28 cellular contexts compared by ENCODE assay signal in the genomic region with DNA sequence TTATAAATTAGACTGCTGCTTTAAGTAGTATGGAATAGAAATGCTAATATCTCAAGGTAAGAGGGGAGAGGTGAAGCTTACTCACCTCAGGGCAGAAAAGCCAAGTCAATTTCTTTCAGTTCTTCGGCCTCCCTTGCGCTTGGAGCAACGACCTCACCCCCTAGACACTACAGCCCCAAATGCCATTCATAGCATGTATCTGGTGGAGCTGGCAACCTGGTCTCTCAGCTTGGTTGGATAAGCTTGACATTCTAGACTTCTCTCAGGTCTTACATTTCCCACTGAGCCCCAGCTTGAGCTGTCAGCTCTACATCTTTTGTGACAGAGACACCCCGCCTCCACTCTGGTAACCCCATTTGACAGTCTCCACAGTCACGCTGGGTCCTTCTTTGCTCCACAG.
"Had no signal": no experiment of that assay in that cellular context is flagged by ENCODE, and none has a peak within 500 bp of the region (broad histone marks: within the 10 kb centered on the region; RNA-seq: fewer than 3 reads in every experiment).

No MANE protein-coding gene starts in this region.

- H3K27ac Mint-ChIP-seq: activated CD4-positive, alpha-beta memory T cell treated with anti-CD3 and anti-CD28 coated beads for 36 hours; activated CD4-positive, alpha-beta T cell treated with anti-CD3 and anti-CD28 coated beads, Interleukin-2, amount 10 ng/mL, durations not matched to agents 7 days and 5 days; activated naive CD4-positive, alpha-beta T cell treated with anti-CD3 and anti-CD28 coated beads for 36 hours; activated naive CD8-positive, alpha-beta T cell; activated T-helper 17 cell treated with anti-CD3 and anti-CD28 coated beads, Interleukin-2, amount 50 U/mL, for 72 hours; T-cell had no signal

- H3K9me3 Mint-ChIP-seq: activated CD4-positive, alpha-beta memory T cell treated with anti-CD3 and anti-CD28 coated beads for 36 hours had no signal

- H3K36me3 Mint-ChIP-seq: activated CD4-positive, alpha-beta memory T cell treated with anti-CD3 and anti-CD28 coated beads for 36 hours; activated naive CD8-positive, alpha-beta T cell; T-cell had no signal

- H3K4me1 Mint-ChIP-seq: activated CD4-positive, alpha-beta T cell treated with anti-CD3 and anti-CD28 coated beads, Interleukin-2, amount 10 ng/mL, durations not matched to agents 7 days and 5 days; activated T-helper 17 cell treated with anti-CD3 and anti-CD28 coated beads, Interleukin-2, amount 50 U/mL, for 72 hours; T-cell had no signal

- H3K4me2 ChIP-seq: KMS-11 had no signal

- FAIRE-seq: TTC549 had no signal

- H3K27ac ChIP-seq: brain microvascular endothelial cell, KMS-11, SK-N-MC, VCaP had no signal

- H3K9ac ChIP-seq: KMS-11 had no signal

- H3K4me3 ChIP-seq: SK-N-MC had no signal

- H3K27me3 ChIP-seq: brain microvascular endothelial cell had no signal

- H3K4me3 Mint-ChIP-seq: activated CD4-positive, alpha-beta memory T cell treated with anti-CD3 and anti-CD28 coated beads for 36 hours; activated CD4-positive, alpha-beta T cell treated with anti-CD3 and anti-CD28 coated beads, Interleukin-2, amount 10 ng/mL, durations not matched to agents 7 days and 5 days; activated naive CD4-positive, alpha-beta T cell treated with anti-CD3 and anti-CD28 coated beads for 36 hours; activated naive CD8-positive, alpha-beta T cell; activated T-helper 17 cell treated with anti-CD3 and anti-CD28 coated beads, Interleukin-2, amount 50 U/mL, for 72 hours; T-cell had no signal

- DNase-seq: activated CD4-positive, alpha-beta memory T cell treated with anti-CD3 and anti-CD28 coated beads for 36 hours; activated CD4-positive, alpha-beta T cell treated with anti-CD3 and anti-CD28 coated beads, Interleukin-2, amount 10 ng/mL, durations not matched to agents 7 days and 5 days; activated CD4-positive, CD25-positive, alpha-beta regulatory T cell; activated CD8-positive, alpha-beta memory T cell treated with anti-CD3 and anti-CD28 coated beads for 24 hours; activated gamma-delta T cell; activated naive CD4-positive, alpha-beta T cell treated with anti-CD3 and anti-CD28 coated beads for 36 hours; activated T-cell treated with anti-CD3 and anti-CD28 coated beads, Interleukin-2, amount 50 U/mL, for 48 hours; amygdala; brain microvascular endothelial cell; NCI-H1092; NCI-H1417; NCI-H2029; NCI-H2107; NCI-H345; NCI-H510A; NCI-H526 treated with DMSO at 0.1 percent for 48 hours; NCI-H82; RPMI8226; T-cell; T-helper 2 cell; T1000 had no signal

- ATAC-seq: activated T-helper 17 cell treated with anti-CD3 and anti-CD28 coated beads, Interleukin-2, amount 50 U/mL, for 72 hours; Right ventricle myocardium inferior; T-cell had no signal

- H3K36me3 ChIP-seq: brain microvascular endothelial cell had no signal
